Comparison of ENCODE assay signal across 16 cellular contexts in the genomic region with DNA sequence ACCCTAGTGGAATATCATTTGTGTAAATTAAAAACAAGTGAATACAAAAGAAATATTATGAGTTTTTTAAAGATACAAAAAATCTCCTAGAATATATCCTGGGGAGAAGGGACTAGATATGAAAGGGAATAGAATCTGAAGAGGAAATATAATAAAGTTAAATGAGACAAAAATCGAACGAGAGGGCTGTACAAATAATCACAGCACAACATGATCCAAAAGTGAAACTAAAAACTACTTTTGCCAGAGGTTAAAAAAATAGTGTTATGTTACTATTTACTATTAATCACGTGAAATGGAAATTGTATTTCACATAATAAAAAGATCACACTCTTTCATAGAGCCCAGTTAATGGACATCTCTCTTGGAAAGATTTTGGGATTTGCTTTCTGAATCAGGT. TPM values are rescaled to one million over a fixed set of nuclear protein-coding genes. Genes with fewer than 3 reads are reported as not detected.
DNase-seq lines count a peak whose midpoint lies in the region; ATAC-seq lines count a peak whose summit lies in the region.
"Had no signal": no experiment of that assay in that cellular context is flagged by ENCODE, and none has a peak within 500 bp of the region (broad histone marks: within the 10 kb centered on the region; RNA-seq: fewer than 3 reads in every experiment).

No MANE protein-coding gene starts in this region.

- H3K4me2 ChIP-seq in skeletal muscle satellite cell (ENCODE audit: low read length), result peak overlapping the region; percentile 73

- H3K27me3 Mint-ChIP-seq in activated CD4-positive, alpha-beta memory T cell treated with anti-CD3 and anti-CD28 coated beads, Interleukin-2, amount 10 ng/mL, durations not matched to agents 7 days and 5 days, result no peaks in the 10 kb centered on the region
- no peaks in the 10 kb centered on the region for H3K27me3 Mint-ChIP-seq in activated CD4-positive, alpha-beta memory T cell treated with anti-CD3 and anti-CD28 coated beads for 36 hours
- H3K27me3 Mint-ChIP-seq in effector memory CD8-positive, alpha-beta T cell, result no peaks in the 10 kb centered on the region

- ATAC-seq in effector memory CD8-positive, alpha-beta T cell (replicated peaks), result peak; percentile 44
- no peak for ATAC-seq in GM19328 (IDR thresholded peaks at IDR 0.05; ENCODE audit: unreplicated experiment)
- ATAC-seq: right cardiac atrium had no signal

- peak overlapping the region; percentile 11 for H3K4me3 Mint-ChIP-seq in activated CD4-positive, alpha-beta memory T cell treated with anti-CD3 and anti-CD28 coated beads, Interleukin-2, amount 10 ng/mL, durations not matched to agents 7 days and 5 days
- H3K4me3 Mint-ChIP-seq in activated CD4-positive, alpha-beta memory T cell treated with anti-CD3 and anti-CD28 coated beads for 36 hours, result no peak overlapping the region
- H3K4me3 Mint-ChIP-seq in effector memory CD8-positive, alpha-beta T cell, result peak overlapping the region; percentile 76 to 77
- H3K4me3 Mint-ChIP-seq: mesothelial cell of epicardium had no signal

- H3K4me3 ChIP-seq in MG63, result peak overlapping the region; percentile 20
- no peak overlapping the region for H3K4me3 ChIP-seq in skeletal muscle satellite cell (ENCODE audit: low read length)
- H3K4me3 ChIP-seq: SK-N-MC, tibial artery had no signal

- intact Hi-C loops in activated CD4-positive, alpha-beta memory T cell treated with anti-CD3 and anti-CD28 coated beads for 36 hours (cut with micrococcal nuclease), result no loop called here
- intact Hi-C loops in posterior vena cava (cut with DNase I), result no loop called here

- H3K9ac ChIP-seq in skeletal muscle satellite cell (ENCODE audit: low read depth, low read length), result peak overlapping the region; percentile 11

- POLR2A ChIA-PET in activated CD4-positive, alpha-beta memory T cell treated with anti-CD3 and anti-CD28 coated beads, Interleukin-2, amount 10 ng/mL, durations not matched to agents 7 days and 5 days (lab: Charles Lee), result interaction anchor here (0.8 to 2.8 kb wide), 4 partner anchors 11 to 120 kb away, joined by 3 to 55 read pairs (median 16); a partner anchor contains a TSS
- POLR2A ChIA-PET in activated CD4-positive, alpha-beta memory T cell treated with anti-CD3 and anti-CD28 coated beads for 36 hours (lab: Charles Lee), result no interaction called here

- H3K27ac Mint-ChIP-seq in activated CD4-positive, alpha-beta memory T cell treated with anti-CD3 and anti-CD28 coated beads, Interleukin-2, amount 10 ng/mL, durations not matched to agents 7 days and 5 days, result no peak overlapping the region
- no peak overlapping the region for H3K27ac Mint-ChIP-seq in activated CD4-positive, alpha-beta memory T cell treated with anti-CD3 and anti-CD28 coated beads for 36 hours
- peak overlapping the region; percentile 80 to 84 for H3K27ac Mint-ChIP-seq in effector memory CD8-positive, alpha-beta T cell
- H3K27ac Mint-ChIP-seq: mesothelial cell of epicardium had no signal

- no peaks in the 10 kb centered on the region for H3K36me3 Mint-ChIP-seq in activated CD4-positive, alpha-beta memory T cell treated with anti-CD3 and anti-CD28 coated beads, Interleukin-2, amount 10 ng/mL, durations not matched to agents 7 days and 5 days (ENCODE audit: low read depth)
- no peaks in the 10 kb centered on the region for H3K36me3 Mint-ChIP-seq in activated CD4-positive, alpha-beta memory T cell treated with anti-CD3 and anti-CD28 coated beads for 36 hours
- peaks cover 3% of the 10 kb centered on the region for H3K36me3 Mint-ChIP-seq in effector memory CD8-positive, alpha-beta T cell (ENCODE audit: insufficient read depth)
- H3K36me3 Mint-ChIP-seq: mesothelial cell of epicardium had no signal

- H3K36me3 ChIP-seq in MG63 (no peaks in the 10 kb centered on the region), skeletal muscle satellite cell (ENCODE audit: insufficient read depth, low read length) (no peaks in the 10 kb centered on the region)
- H3K36me3 ChIP-seq: ascending aorta, tibial artery had no signal

- H3K4me1 ChIP-seq in skeletal muscle satellite cell (ENCODE audit: control insufficient read depth, insufficient read depth, low read length), result peaks cover 4% of the 10 kb centered on the region

- H3K27me3 ChIP-seq in MG63 (no peaks in the 10 kb centered on the region), skeletal muscle satellite cell (ENCODE audit: control insufficient read depth, insufficient read depth, low read length) (no peaks in the 10 kb centered on the region)
- H3K27me3 ChIP-seq: ascending aorta, tibial artery had no signal

- H3K9me3 Mint-ChIP-seq in activated CD4-positive, alpha-beta memory T cell treated with anti-CD3 and anti-CD28 coated beads, Interleukin-2, amount 10 ng/mL, durations not matched to agents 7 days and 5 days, result peaks cover 6% of the 10 kb centered on the region
- H3K9me3 Mint-ChIP-seq in activated CD4-positive, alpha-beta memory T cell treated with anti-CD3 and anti-CD28 coated beads for 36 hours, result no peaks in the 10 kb centered on the region
- H3K9me3 Mint-ChIP-seq in effector memory CD8-positive, alpha-beta T cell, result no peaks in the 10 kb centered on the region

- H3K9me3 ChIP-seq in MG63 (no peaks in the 10 kb centered on the region), skeletal muscle satellite cell (replicated peaks; ENCODE audit: low read length) (no peaks in the 10 kb centered on the region)
- H3K9me3 ChIP-seq: ascending aorta had no signal

- CTCF ChIA-PET in activated CD4-positive, alpha-beta memory T cell treated with anti-CD3 and anti-CD28 coated beads, Interleukin-2, amount 10 ng/mL, durations not matched to agents 7 days and 5 days (lab: Charles Lee), result interaction anchor here (1.1 to 2.3 kb wide), 4 partner anchors 11 to 83 kb away, joined by 3 to 12 read pairs (median 4); no protein-coding TSS in a partner anchor
- CTCF ChIA-PET in activated CD4-positive, alpha-beta memory T cell treated with anti-CD3 and anti-CD28 coated beads for 36 hours (lab: Charles Lee), result interaction anchor here (1.3 kb wide), 1 partner anchor 27 kb away, joined by 3 read pairs; no protein-coding TSS in a partner anchor

- no peak for DNase-seq in activated CD4-positive, alpha-beta memory T cell treated with anti-CD3 and anti-CD28 coated beads, Interleukin-2, amount 10 ng/mL, durations not matched to agents 7 days and 5 days
- no peak for DNase-seq in activated CD4-positive, alpha-beta memory T cell treated with anti-CD3 and anti-CD28 coated beads for 36 hours
- DNase-seq in MG63 (no peak), posterior vena cava (ENCODE audit: low spot score) (no peak)
- DNase-seq in effector memory CD8-positive, alpha-beta T cell, result no peak
- DNase-seq in activated effector memory CD4-positive, alpha-beta T cell treated with Interleukin-2 at 50 U/mL for 16 hours, result no peak
- DNase-seq: effector memory CD4-positive, alpha-beta T cell; NCI-H1092 treated with DMSO at 0.1 percent for 48 hours; NCI-H526 treated with DMSO at 0.1 percent for 48 hours; right cardiac atrium; tibial artery had no signal

- peaks cover 34% of the 10 kb centered on the region for H3K4me1 Mint-ChIP-seq in activated CD4-positive, alpha-beta memory T cell treated with anti-CD3 and anti-CD28 coated beads, Interleukin-2, amount 10 ng/mL, durations not matched to agents 7 days and 5 days
- peaks cover 23% of the 10 kb centered on the region for H3K4me1 Mint-ChIP-seq in activated CD4-positive, alpha-beta memory T cell treated with anti-CD3 and anti-CD28 coated beads for 36 hours (ENCODE audit: low read depth)
- H3K4me1 Mint-ChIP-seq in effector memory CD8-positive, alpha-beta T cell (ENCODE audit: low read depth in 2 of 2), result peaks cover 20% of the 10 kb centered on the region in 2 donors

RNA-seq across cellular contexts. Expression of a gene that starts 28.6 kb away (rescaled TPM):
- total RNA-seq in activated CD4-positive, alpha-beta memory T cell treated with anti-CD3 and anti-CD28 coated beads, Interleukin-2, amount 10 ng/mL, durations not matched to agents 7 days and 5 days, result 100 to 1,000 TPM; 105 to 118 TPM
- total RNA-seq in activated CD4-positive, alpha-beta memory T cell treated with anti-CD3 and anti-CD28 coated beads for 36 hours, result 10 to 100 TPM; 87.7 to 88.9 TPM
- total RNA-seq in MG63 (2014; rRNA removed; shearing (Covaris generic); ENCODE audit: low replicate concordance), result 4.7 and 4.8 TPM in 2 replicates
- total RNA-seq in skeletal muscle satellite cell (2012; rRNA removed), result 36.9 and 40.6 TPM in 2 replicates
- 10 to 100 TPM; 52.7 to 58.4 TPM for total RNA-seq in posterior vena cava

RNA-seq across cellular contexts. Expression of a gene that starts 28.9 kb away (rescaled TPM):
- total RNA-seq in activated CD4-positive, alpha-beta memory T cell treated with anti-CD3 and anti-CD28 coated beads, Interleukin-2, amount 10 ng/mL, durations not matched to agents 7 days and 5 days, result 10 to 100 TPM; 26.5 to 27.4 TPM
- 10 to 100 TPM; 15.6 to 16.7 TPM for total RNA-seq in activated CD4-positive, alpha-beta memory T cell treated with anti-CD3 and anti-CD28 coated beads for 36 hours
- total RNA-seq in MG63 (2014; rRNA removed; shearing (Covaris generic); ENCODE audit: low replicate concordance), result 3.1 and 6.7 TPM in 2 replicates
- total RNA-seq in skeletal muscle satellite cell (2012; rRNA removed), result 13.4 and 14.9 TPM in 2 replicates
- 10 to 100 TPM; 20.1 to 20.2 TPM for total RNA-seq in posterior vena cava

Comparison
In these comparisons a context has a peak if more than half of its experiments do, and no peak if none do; other contexts are left out.
1. H3K27ac Mint-ChIP-seq: peak in effector memory CD8-positive, alpha-beta T cell (2 of 2); none in activated CD4-positive, alpha-beta memory T cell treated with anti-CD3 and anti-CD28 coated beads, Interleukin-2, amount 10 ng/mL, durations not matched to agents 7 days and 5 days (single experiment) and activated CD4-positive, alpha-beta memory T cell treated with anti-CD3 and anti-CD28 coated beads for 36 hours (single experiment).